8 cellular contexts compared by ENCODE assay signal in the genomic region with DNA sequence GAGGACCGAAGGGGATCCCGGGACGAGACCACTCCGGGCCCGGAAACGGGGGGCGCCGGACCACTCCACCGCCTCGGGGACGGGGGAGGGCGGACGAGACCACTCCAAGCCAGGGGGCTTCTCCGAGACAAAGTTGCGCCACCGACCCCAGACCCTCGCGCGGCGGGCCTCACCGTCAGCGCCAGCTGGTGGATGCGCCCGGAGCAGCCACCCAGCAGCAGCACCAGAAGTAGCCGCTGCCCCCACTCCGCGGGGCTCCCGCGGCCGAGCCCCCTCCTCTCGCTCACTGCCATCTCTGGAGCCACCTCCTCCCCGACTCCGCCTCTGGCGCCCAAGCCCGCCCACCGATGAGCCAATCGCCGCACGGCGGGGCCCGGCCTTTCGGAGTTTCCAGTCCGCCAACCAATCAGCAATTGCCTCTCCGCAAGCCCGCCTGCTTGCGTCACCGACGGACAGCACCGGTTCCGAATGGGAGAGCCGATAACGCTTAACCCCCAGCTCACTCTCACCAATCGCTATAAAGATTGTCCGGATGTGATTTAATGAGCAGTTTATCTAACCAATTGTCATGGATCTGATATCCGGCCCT. TPM values are rescaled to one million over a fixed set of nuclear protein-coding genes. Genes with fewer than 3 reads are reported as not detected.
DNase-seq lines count a peak whose midpoint lies in the region; ATAC-seq and TF ChIP-seq lines count a peak whose summit lies in the region.

A gene (minus strand): TSS at position 297 of the 589 bp plus-strand sequence. CDS start 4 bp downstream, at position 293.

- H3K36me3 ChIP-seq in Caco-2 (ENCODE audit: control insufficient read depth, insufficient read depth, low read length), result no peaks in the 10 kb centered on the region
- no peaks in the 10 kb centered on the region for H3K36me3 ChIP-seq in OCI-LY7 (ENCODE audit: insufficient read depth, low read length)

- H3K79me2 ChIP-seq in OCI-LY7 (ENCODE audit: insufficient read depth, low read depth, low read length), result peaks cover 13% of the 10 kb centered on the region; the same call in 1 of the 2 replicates

- peak; percentile 60 for ATAC-seq in GM21381 (IDR thresholded peaks at IDR 0.05; ENCODE audit: unreplicated experiment)

- H3K4me2 ChIP-seq in OCI-LY7 (ENCODE audit: low read length), result peak within 1 kb of the TSS; percentile 85

- H3K4me1 Mint-ChIP-seq in Caco-2 (ENCODE audit: low read depth, unreplicated experiment) (peaks cover 17% of the 10 kb centered on the region), endothelial cell (ENCODE audit: unreplicated experiment) (peaks cover 17% of the 10 kb centered on the region)

- no peaks in the 10 kb centered on the region for H4K20me1 ChIP-seq in OCI-LY7 (ENCODE audit: insufficient read depth, low read length)

- intact Hi-C loops in Caco-2 (cut with micrococcal nuclease; ENCODE audit: unreplicated experiment) (no loop called here), OCI-LY7 (cut with micrococcal nuclease; ENCODE audit: unreplicated experiment) (loop anchor here (1.0 to 5.0 kb wide), 6 partner anchors 36 to 365 kb away; a partner anchor contains a TSS)

- H3K9me3 Mint-ChIP-seq in Caco-2 (ENCODE audit: unreplicated experiment), result no peaks in the 10 kb centered on the region
- H3K9me3 Mint-ChIP-seq in endothelial cell (ENCODE audit: unreplicated experiment), result no peaks in the 10 kb centered on the region

- H3K27me3 Mint-ChIP-seq in Caco-2 (ENCODE audit: insufficient read depth, unreplicated experiment) (no peaks in the 10 kb centered on the region), endothelial cell (ENCODE audit: unreplicated experiment) (peaks cover 23% of the 10 kb centered on the region)

- DNase-seq in Caco-2 (peak; percentile 99), HUDEP-2 (lab: John Stamatoyannopoulos, UW; ENCODE audit: unreplicated experiment in 76 of 76) (peak; percentile 40 to 100 (median 100)), OCI-LY7 (ENCODE audit: low spot score) (peak; percentile 100), activated T-cell treated with anti-CD3 and anti-CD28 coated beads for 1 hour (ENCODE audit: low read depth) (peak; percentile 97), endothelial cell (ENCODE audit: low spot score) (peak; percentile 99), midbrain (lab: John Stamatoyannopoulos, UW) (peak; percentile 100)
- DNase-seq in stimulated activated CD8-positive, alpha-beta memory T cell treated with anti-CD3 and anti-CD28 coated beads, Interleukin-2, amount 100 ng/mL, for 1 hour (ENCODE audit: low read depth in 2 of 2), result peak; percentile 97 to 98

- H3K36me3 Mint-ChIP-seq in Caco-2 (ENCODE audit: insufficient read depth, unreplicated experiment) (peaks cover 56% of the 10 kb centered on the region), endothelial cell (ENCODE audit: low read depth, unreplicated experiment) (peaks cover 14% of the 10 kb centered on the region)

- H3K4me3 ChIP-seq in Caco-2 (ENCODE audit: low read depth, low read length) (peak within 1 kb of the TSS; percentile 81), OCI-LY7 (ENCODE audit: low read depth, low read length, poor library complexity, severe bottlenecking) (peak within 1 kb of the TSS; percentile 83)

- H3K4me1 ChIP-seq in Caco-2, result peaks cover 20% of the 10 kb centered on the region
- H3K4me1 ChIP-seq in OCI-LY7 (ENCODE audit: insufficient read depth, low read length, poor library complexity, severe bottlenecking), result peaks cover 53% of the 10 kb centered on the region

- H3K9me3 ChIP-seq in Caco-2 (no peaks in the 10 kb centered on the region), OCI-LY7 (ENCODE audit: low read length) (no peaks in the 10 kb centered on the region)

- peak within 1 kb of the TSS; percentile 99 for H3K27ac Mint-ChIP-seq in Caco-2 (ENCODE audit: unreplicated experiment)
- H3K27ac Mint-ChIP-seq in endothelial cell (ENCODE audit: unreplicated experiment), result peak within 1 kb of the TSS; percentile 92

- TF ChIP-seq CTCF in Caco-2 (IDR thresholded peaks at IDR 0.05; ENCODE audit: insufficient read depth in 1 of 2, low read depth in 1 of 2, low read length in 1 of 2, severe bottlenecking in 1 of 2, unreplicated experiment in 1 of 2) (no peak), OCI-LY7 (conservative IDR thresholded peaks at IDR 0.05; ENCODE audit: low read length) (no peak), endothelial cell (IDR thresholded peaks at IDR 0.05; ENCODE audit: unreplicated experiment) (no peak)

- CTCF ChIA-PET in Caco-2 (lab: Charles Lee), result interaction anchor here (0.5 to 2.3 kb wide), 7 partner anchors 8 to 221 kb away, joined by 3 to 29 read pairs (median 5); a partner anchor contains a TSS
- CTCF ChIA-PET in OCI-LY7 (lab: Charles Lee; ENCODE audit: unreplicated experiment), result no interaction called here

- no peaks in the 10 kb centered on the region for H3K27me3 ChIP-seq in Caco-2 (replicated peaks; ENCODE audit: control insufficient read depth, insufficient read depth, low read length)

- peak within 1 kb of the TSS; percentile 68 for H2AFZ ChIP-seq in OCI-LY7 (ENCODE audit: low read length)

- POLR2A ChIA-PET in Caco-2 (lab: Charles Lee), result interaction anchor here (0.9 to 1.9 kb wide), 3 partner anchors 11 to 29 kb away, joined by 3 to 27 read pairs (median 4); no protein-coding TSS in a partner anchor
- POLR2A ChIA-PET in OCI-LY7 (lab: Charles Lee), result interaction anchor here (0.7 to 1.8 kb wide), 4 partner anchors 35 to 126 kb away, joined by 3 to 8 read pairs (median 4); a partner anchor contains a TSS

- H3K4me3 Mint-ChIP-seq in Caco-2 (ENCODE audit: unreplicated experiment), result peak within 1 kb of the TSS; percentile 78
- H3K4me3 Mint-ChIP-seq in endothelial cell (ENCODE audit: unreplicated experiment), result peak within 1 kb of the TSS; percentile 98

- H3K9me2 ChIP-seq in OCI-LY7 (ENCODE audit: insufficient read depth, low read length), result no peaks in the 10 kb centered on the region

- BruUV-seq in Caco-2 (replicated peaks; lab: Mats Ljungman, UMichigan) (no TSS peak), OCI-LY7 (replicated peaks; lab: Mats Ljungman, UMichigan) (no TSS peak)

- H3K27ac ChIP-seq in OCI-LY7 (ENCODE audit: low read depth, low read length, poor library complexity, severe bottlenecking), result peak within 1 kb of the TSS; percentile 74

RNA-seq across cellular contexts. Expression of the gene that starts here (rescaled TPM):
- total RNA-seq in Caco-2 (2022) (48.9 and 53.6 TPM in 2 replicates), OCI-LY7 (2022) (63.2 and 73.2 TPM in 2 replicates), endothelial cell (ENCODE audit: unreplicated experiment) (69.1 TPM)
- 77.5 and 88.3 TPM in 2 replicates for total RNA-seq in OCI-LY7 (2014; rRNA removed; shearing (Covaris generic))

Comparison
In these comparisons a context has a peak if more than half of its experiments do, and no peak if none do; other contexts are left out.
1. Peak in every context shown above with its lines: DNase-seq, ATAC-seq, H3K4me3 ChIP-seq and H3K27ac ChIP-seq.